In genomic region chr7:43992896-43993295, GRCh38 we compare ENCODE assay signal across 11 cellular contexts. TPM values are rescaled to one million over a fixed set of nuclear protein-coding genes. Genes with fewer than 3 reads are reported as not detected.
DNase-seq lines count a peak whose midpoint lies in the region; ATAC-seq and TF ChIP-seq lines count a peak whose summit lies in the region.
"Not testable (repeated sequence)": the region's sequence is repeated elsewhere in the genome, so short reads cannot be mapped to it uniquely, and the experiment has no call there.
"Had no signal": no experiment of that assay in that cellular context is flagged by ENCODE, and none has a peak within 500 bp of the region (broad histone marks: within the 10 kb centered on the region; RNA-seq: fewer than 3 reads in every experiment).

No MANE protein-coding gene starts in this region.

- not testable (repeated sequence) for H3K27me3 ChIP-seq in BLaER1, SJCRH30

- CTCF ChIA-PET in MCF 10A (lab: Yijun Ruan, JAX): not testable (repeated sequence)

- intact Hi-C loops in MCF 10A (cut with micrococcal nuclease): not testable (repeated sequence)

- H3K36me3 ChIP-seq in BLaER1, SJCRH30: not testable (repeated sequence)

- peak overlapping the region; percentile 28 for H3K4me2 ChIP-seq in BLaER1

- H3K27ac ChIP-seq in BLaER1: not testable (repeated sequence)
- H3K27ac ChIP-seq in SJCRH30: peak overlapping the region; percentile 31; the same call in 1 of the 2 replicates

- ATAC-seq in GM18870 (IDR thresholded peaks at IDR 0.05; ENCODE audit: unreplicated experiment) (peak; percentile 89), GM21619 (IDR thresholded peaks at IDR 0.05; ENCODE audit: unreplicated experiment) (peak; percentile 88), HG03039 (IDR thresholded peaks at IDR 0.05; ENCODE audit: unreplicated experiment) (peak; percentile 91), HG03571 (IDR thresholded peaks at IDR 0.05; ENCODE audit: unreplicated experiment) (peak; percentile 75), naive B cell (ENCODE audit: low read depth in 2 of 2) (peak; percentile 86 to 93)

- H3K9ac ChIP-seq in BLaER1: not testable (repeated sequence)

- TF ChIP-seq CTCF in MCF 10A (IDR thresholded peaks at IDR 0.05; ENCODE audit: unreplicated experiment): not testable (repeated sequence)

- POLR2A ChIA-PET in MCF 10A (lab: Yijun Ruan, JAX): not testable (repeated sequence)

- not testable (repeated sequence) for H3K4me3 ChIP-seq in BLaER1, SJCRH30

- H3K27me3 Mint-ChIP-seq in MCF 10A (ENCODE audit: insufficient read depth, unreplicated experiment); naive B cell: not testable (repeated sequence)

- not testable (repeated sequence) for H3K9me3 ChIP-seq in BLaER1; SJCRH30 (replicated peaks)

- not testable (repeated sequence) for H3K36me3 Mint-ChIP-seq in MCF 10A (ENCODE audit: insufficient read depth, unreplicated experiment); naive B cell

- DNase-seq in SJCRH30: peak; percentile 51 to 64
- peak; percentile 18 for DNase-seq in MCF 10A (ENCODE audit: unreplicated experiment)
- DNase-seq in naive B cell: peak; percentile 14

- not testable (repeated sequence) for H3K4me3 Mint-ChIP-seq in MCF 10A (ENCODE audit: unreplicated experiment)
- peak overlapping the region in 1 of 8 donors; percentile 60 for H3K4me3 Mint-ChIP-seq in naive B cell

- H3K4me1 ChIP-seq in BLaER1: peaks cover 12% of the 10 kb centered on the region
- not testable (repeated sequence) for H3K4me1 ChIP-seq in SJCRH30

- not testable (repeated sequence) for BruUV-seq in MCF 10A (replicated peaks; lab: Mats Ljungman, UMichigan)

- H4K20me1 ChIP-seq in BLaER1: not testable (repeated sequence)

- H3K4me1 Mint-ChIP-seq in MCF 10A (ENCODE audit: insufficient read depth, unreplicated experiment); naive B cell: not testable (repeated sequence)

- H3K9me3 Mint-ChIP-seq in MCF 10A (ENCODE audit: unreplicated experiment); naive B cell: not testable (repeated sequence)

- H3K27ac Mint-ChIP-seq in MCF 10A (ENCODE audit: low read depth, unreplicated experiment); naive B cell: not testable (repeated sequence)

RNA-seq across cellular contexts. Expression of gene SPDYE1, which starts 4.8 kb away (rescaled TPM):
- not detected in 2 replicates for total RNA-seq in SJCRH30 (2014; rRNA removed; shearing (Covaris generic))
- not detected in 2 replicates for total RNA-seq in MCF 10A (2022)
- under 1 TPM in 3 of 6 donors, not detected in 3; 0.16 to 0.31 (median 0.17) TPM for polyA plus RNA-seq in naive B cell (ENCODE audit: low read depth in 6 of 6)
- total RNA-seq: dermis microvascular lymphatic vessel endothelial cell, urinary bladder had no signal
- polyA plus RNA-seq: adrenal gland, urinary bladder had no signal

RNA-seq across cellular contexts. Expression of gene DBNL, which starts 51.6 kb away (rescaled TPM):
- 51.9 and 54.4 TPM in 2 replicates for total RNA-seq in SJCRH30 (2014; rRNA removed; shearing (Covaris generic))
- total RNA-seq in MCF 10A (2022): 49.7 and 52.9 TPM in 2 replicates
- polyA plus RNA-seq in naive B cell (ENCODE audit: low read depth in 6 of 6): 100 to 1,000 TPM; 226 to 512 (median 348) TPM
